In genomic region chr11:71383461-71383860, GRCh38 we compare ENCODE assay signal across 1 cellular context.
TF ChIP-seq lines count a peak whose summit lies in the region.

No MANE protein-coding gene starts in this region.

TF ChIP-seq in GM12878, 131 proteins besides CTCF, POLR2A, EP300 and RAD21 (continued from another document):
- TF ChIP-seq RELB (IDR thresholded peaks at IDR 0.05; ENCODE audit: low read depth): 0 out of 2 replicates have a peak, but pooled peaks have one; percentile 44
- TF ChIP-seq BCL11A (IDR thresholded peaks at IDR 0.05; ENCODE audit: low read depth, low read length): 0 out of 2 replicates have a peak, but pooled peaks have one; percentile 28
- TF ChIP-seq CBX5 (IDR thresholded peaks at IDR 0.05; ENCODE audit: low read depth): no peak
- no peak for TF ChIP-seq SP1 (IDR thresholded peaks at IDR 0.05; ENCODE audit: low read depth, low read length)
- TF ChIP-seq ETV6 (conservative IDR thresholded peaks at IDR 0.05 in 1 of 2, IDR thresholded peaks at IDR 0.05 in 1 of 2; ENCODE audit: borderline replicate concordance in 1 of 2, low read depth in 1 of 2): peak in 1 of 2 experiments; percentile 39; a peak in 1 of 4 replicates
- no peak for TF ChIP-seq ESRRA (IDR thresholded peaks at IDR 0.05; ENCODE audit: low read length)
- no peak for TF ChIP-seq SMAD5 (IDR thresholded peaks at IDR 0.05; ENCODE audit: low read depth)
- TF ChIP-seq SPI1 (IDR thresholded peaks at IDR 0.05; ENCODE audit: borderline replicate concordance, insufficient read depth, low read depth, low read length): peak; percentile 94
- TF ChIP-seq MEF2B (IDR thresholded peaks at IDR 0.05; ENCODE audit: partially characterized antibody, poor library complexity, severe bottlenecking): peak; percentile 42
- peak; percentile 79 to 80 for TF ChIP-seq IKZF2 (IDR thresholded peaks at IDR 0.05)
- no peak for TF ChIP-seq ASH2L (IDR thresholded peaks at IDR 0.05; ENCODE audit: borderline replicate concordance, low read depth)
- peak; percentile 47; the same call in 1 of the 2 replicates for TF ChIP-seq ATF7 (IDR thresholded peaks at IDR 0.05; ENCODE audit: low read depth)
- TF ChIP-seq, protein P1, sequence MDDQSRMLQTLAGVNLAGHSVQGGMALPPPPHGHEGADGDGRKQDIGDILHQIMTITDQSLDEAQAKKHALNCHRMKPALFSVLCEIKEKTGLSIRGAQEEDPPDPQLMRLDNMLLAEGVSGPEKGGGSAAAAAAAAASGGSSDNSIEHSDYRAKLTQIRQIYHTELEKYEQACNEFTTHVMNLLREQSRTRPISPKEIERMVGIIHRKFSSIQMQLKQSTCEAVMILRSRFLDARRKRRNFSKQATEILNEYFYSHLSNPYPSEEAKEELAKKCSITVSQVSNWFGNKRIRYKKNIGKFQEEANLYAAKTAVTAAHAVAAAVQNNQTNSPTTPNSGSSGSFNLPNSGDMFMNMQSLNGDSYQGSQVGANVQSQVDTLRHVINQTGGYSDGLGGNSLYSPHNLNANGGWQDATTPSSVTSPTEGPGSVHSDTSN (IDR thresholded peaks at IDR 0.05; ENCODE audit: insufficient replicate concordance, low read depth, low read length): peak; percentile 91
- TF ChIP-seq IKZF1 (conservative IDR thresholded peaks at IDR 0.05): peak; percentile 80
- peak; percentile 81 for TF ChIP-seq IRF4 (IDR thresholded peaks at IDR 0.05; ENCODE audit: low read depth, low read length)
- TF ChIP-seq PAX8 (IDR thresholded peaks at IDR 0.05): no peak
- peak; percentile 75 for TF ChIP-seq TCF3 (IDR thresholded peaks at IDR 0.05; ENCODE audit: borderline replicate concordance, insufficient read depth, low read depth, low read length)
- TF ChIP-seq HCFC1 (IDR thresholded peaks at IDR 0.05; ENCODE audit: low read length): no peak
- peak; percentile 93 for TF ChIP-seq DPF2 (IDR thresholded peaks at IDR 0.05)
- TF ChIP-seq ZBED1 (IDR thresholded peaks at IDR 0.05; ENCODE audit: borderline replicate concordance): no peak
- TF ChIP-seq TCF12 (IDR thresholded peaks at IDR 0.05; ENCODE audit: low read depth, low read length): peak; percentile 87
